ENCODE assay signal across 34 cellular contexts in genomic region chr1:173318788-173319187, GRCh38.
"Had no signal": no experiment of that assay in that cellular context is flagged by ENCODE, and none has a peak within 500 bp of the region (broad histone marks: within the 10 kb centered on the region; RNA-seq: fewer than 3 reads in every experiment).

No MANE protein-coding gene starts in this region.

- H3K36me3 ChIP-seq: adrenal gland, ascending aorta, brain microvascular endothelial cell, breast epithelium, cardiac muscle cell had no signal

- ATAC-seq: activated naive CD4-positive, alpha-beta T cell treated with anti-CD3 and anti-CD28 coated beads, Interleukin-2, amount 50 U/mL, for 72 hours; activated naive CD8-positive, alpha-beta T cell treated with anti-CD3 and anti-CD28 coated beads, Interleukin-2, amount 50 U/mL, for 24 hours; activated T-cell treated with anti-CD3 and anti-CD28 coated beads, Interleukin-2, amount 50 U/mL, for 4 hours; activated T-cell treated with anti-CD3 and anti-CD28 coated beads, Interleukin-2, amount 50 U/mL, for 72 hours; activated T-helper 17 cell treated with anti-CD3 and anti-CD28 coated beads, Interleukin-2, amount 50 U/mL, for 72 hours; body of pancreas had no signal

- H3K9me3 ChIP-seq: adrenal gland, body of pancreas had no signal

- H3K4me3 ChIP-seq: adrenal gland, ascending aorta, body of pancreas, breast epithelium, cardiac muscle cell had no signal

- DNase-seq: activated effector memory CD4-positive, alpha-beta T cell treated with anti-CD3 and anti-CD28 coated beads, Interleukin-2, amount 50 U/mL, for 16 hours; activated effector memory CD4-positive, alpha-beta T cell treated with Interleukin-2 at 50 U/mL for 16 hours; activated gamma-delta T cell; activated gamma-delta T cell treated with Interleukin-2 at 50 U/mL for 16 hours; activated naive CD4-positive, alpha-beta T cell; activated naive CD4-positive, alpha-beta T cell treated with anti-CD3 and anti-CD28 coated beads for 36 hours; activated naive CD4-positive, alpha-beta T cell treated with anti-CD3 and anti-CD28 coated beads, Interleukin-2, amount 10 ng/mL, durations not matched to agents 7 days and 5 days; activated naive CD4-positive, alpha-beta T cell treated with anti-CD3 and anti-CD28 coated beads, Interleukin-2, amount 50 U/mL, for 16 hours; activated naive CD4-positive, alpha-beta T cell treated with Interleukin-2 at 50 U/mL for 16 hours; activated naive CD8-positive, alpha-beta T cell treated with anti-CD3 and anti-CD28 coated beads for 36 hours; activated naive CD8-positive, alpha-beta T cell treated with anti-CD3 and anti-CD28 coated beads, Interleukin-2, amount 10 ng/mL, durations not matched to agents 7 days and 5 days; activated naive CD8-positive, alpha-beta T cell treated with anti-CD3 and anti-CD28 coated beads, Interleukin-2, amount 50 U/mL, for 24 hours; activated T-cell treated with anti-CD3 and anti-CD28 coated beads for 4 hours; activated T-cell treated with anti-CD3 and anti-CD28 coated beads, Interleukin-2, amount 50 U/mL, for 1 hour; activated T-cell treated with anti-CD3 and anti-CD28 coated beads, Interleukin-2, amount 50 U/mL, for 24 hours; activated T-cell treated with anti-CD3 and anti-CD28 coated beads, Interleukin-2, amount 50 U/mL, for 4 hours; activated T-cell treated with anti-CD3 and anti-CD28 coated beads, Interleukin-2, amount 50 U/mL, for 48 hours; activated T-cell treated with anti-CD3 and anti-CD28 coated beads, Interleukin-2, amount 50 U/mL, for 72 hours; adrenal gland; amniotic stem cell; amygdala; anterior cingulate cortex; aorta; body of pancreas; brain microvascular endothelial cell; caudate nucleus; central memory CD4-positive, alpha-beta T cell; cerebellar nuclear complex had no signal

- FAIRE-seq: astrocyte had no signal

- H3K27me3 ChIP-seq: adrenal gland, ascending aorta, body of pancreas, brain microvascular endothelial cell, breast epithelium, cardiac muscle cell had no signal

- H3K4me1 ChIP-seq: adrenal gland, ascending aorta, body of pancreas, breast epithelium had no signal

- H3K27ac ChIP-seq: adrenal gland, ascending aorta, body of pancreas, brain microvascular endothelial cell, breast epithelium, cardiac muscle cell had no signal
